In genomic region chr5:124605516-124605915, GRCh38 we compare ENCODE assay signal across 11 cellular contexts.
A peak's percentile ranks its signal among the peaks of the same experiment; 100 is the strongest.
DNase-seq lines count a peak whose midpoint lies in the region; ATAC-seq and TF ChIP-seq lines count a peak whose summit lies in the region.
"Had no signal": no experiment of that assay in that cellular context is flagged by ENCODE, and none has a peak within 500 bp of the region (broad histone marks: within the 10 kb centered on the region; RNA-seq: fewer than 3 reads in every experiment).

No MANE protein-coding gene starts in this region.

- CTCF ChIA-PET in activated CD4-positive, alpha-beta memory T cell treated with anti-CD3 and anti-CD28 coated beads, Interleukin-2, amount 10 ng/mL, durations not matched to agents 7 days and 5 days (lab: Charles Lee), result no interaction called here

- H3K4me1 ChIP-seq in esophagus muscularis mucosa, result peaks cover 4 to 18% (median 15%) of the 10 kb centered on the region in 4 donors
- H3K4me1 ChIP-seq in mesenchymal stem cell (ENCODE audit: control insufficient read depth, insufficient read depth, low read depth, low read length), result peaks cover 1% of the 10 kb centered on the region
- H3K4me1 ChIP-seq in thyroid gland, result peaks cover 32 to 33% of the 10 kb centered on the region in 2 donors

- H3K4me3 Mint-ChIP-seq in activated CD4-positive, alpha-beta memory T cell treated with anti-CD3 and anti-CD28 coated beads, Interleukin-2, amount 10 ng/mL, durations not matched to agents 7 days and 5 days, result no peak overlapping the region
- H3K4me3 Mint-ChIP-seq: activated naive CD8-positive, alpha-beta T cell treated with anti-CD3 and anti-CD28 coated beads, Interleukin-2, amount 10 ng/mL, durations not matched to agents 7 days and 5 days; naive B cell had no signal

- H3K27me3 Mint-ChIP-seq in activated CD4-positive, alpha-beta memory T cell treated with anti-CD3 and anti-CD28 coated beads, Interleukin-2, amount 10 ng/mL, durations not matched to agents 7 days and 5 days, result no peaks in the 10 kb centered on the region

- H3K9me3 ChIP-seq in esophagus muscularis mucosa (no peaks in the 10 kb centered on the region), mesenchymal stem cell (ENCODE audit: control insufficient read depth, low read length) (no peaks in the 10 kb centered on the region), thyroid gland (no peaks in the 10 kb centered on the region)
- H3K9me3 ChIP-seq: SK-N-SH had no signal

- H3K4me2 ChIP-seq in mesenchymal stem cell (ENCODE audit: low read length, poor library complexity, severe bottlenecking), result no peak overlapping the region
- H3K4me2 ChIP-seq: SK-N-SH had no signal

- H2BK5ac ChIP-seq in mesenchymal stem cell (ENCODE audit: low read depth, low read length, poor library complexity, severe bottlenecking), result no peak overlapping the region

- H3K27ac ChIP-seq in angular gyrus (ENCODE audit: low read depth, low read length) (peak overlapping the region; percentile 80), esophagus muscularis mucosa (replicated peaks in 1 of 4) (peak overlapping the region in 3 of 4 donors; percentile 5 to 37 (median 23)), mesenchymal stem cell (ENCODE audit: low read length, poor library complexity, severe bottlenecking) (peak overlapping the region; percentile 62), thyroid gland (peak overlapping the region in 1 of 3 donors; percentile 40)

- H3K27me3 ChIP-seq in esophagus muscularis mucosa, result no peaks in the 10 kb centered on the region
- no peaks in the 10 kb centered on the region for H3K27me3 ChIP-seq in mesenchymal stem cell (ENCODE audit: control insufficient read depth in 1 of 2, insufficient read depth in 1 of 2, low read length in 2 of 2)
- no peaks in the 10 kb centered on the region for H3K27me3 ChIP-seq in thyroid gland

- peak overlapping the region; percentile 37 for H3K9ac ChIP-seq in mesenchymal stem cell (ENCODE audit: low read length)
- H3K9ac ChIP-seq: SK-N-SH had no signal

- no peaks in the 10 kb centered on the region for H3K4me1 Mint-ChIP-seq in activated CD4-positive, alpha-beta memory T cell treated with anti-CD3 and anti-CD28 coated beads, Interleukin-2, amount 10 ng/mL, durations not matched to agents 7 days and 5 days
- H3K4me1 Mint-ChIP-seq: activated naive CD8-positive, alpha-beta T cell treated with anti-CD3 and anti-CD28 coated beads, Interleukin-2, amount 10 ng/mL, durations not matched to agents 7 days and 5 days had no signal

- TF ChIP-seq CTCF in esophagus muscularis mucosa (IDR thresholded peaks at IDR 0.05), result no peak
- TF ChIP-seq CTCF in thyroid gland (IDR thresholded peaks at IDR 0.05), result no peak

- H4K8ac ChIP-seq in mesenchymal stem cell (ENCODE audit: low read length), result no peak overlapping the region

- H4K91ac ChIP-seq in mesenchymal stem cell (ENCODE audit: low read length), result no peak overlapping the region

- H2AK5ac ChIP-seq in mesenchymal stem cell (ENCODE audit: low read length, severe bottlenecking), result no peak overlapping the region

- H3K23ac ChIP-seq in mesenchymal stem cell (ENCODE audit: low read length in 2 of 2), result no peak overlapping the region

- H2AFZ ChIP-seq in mesenchymal stem cell (ENCODE audit: low read depth, low read length), result no peak overlapping the region

- DNase-seq in esophagus muscularis mucosa (ENCODE audit: extremely low spot score) (no peak), mesenchymal stem cell (peak; percentile 54), thyroid gland (peak; percentile 16 to 21)
- no peak for DNase-seq in activated CD4-positive, alpha-beta memory T cell treated with anti-CD3 and anti-CD28 coated beads, Interleukin-2, amount 10 ng/mL, durations not matched to agents 7 days and 5 days
- DNase-seq in activated CD4-positive, alpha-beta T cell treated with anti-CD3 and anti-CD28 coated beads for 48 hours, result no peak
- DNase-seq: activated naive CD8-positive, alpha-beta T cell treated with anti-CD3 and anti-CD28 coated beads, Interleukin-2, amount 10 ng/mL, durations not matched to agents 7 days and 5 days; KBM-7; naive B cell; SK-N-SH had no signal

- TF ChIP-seq EP300 in esophagus muscularis mucosa (IDR thresholded peaks at IDR 0.05), result no peak

- H3K4ac ChIP-seq in mesenchymal stem cell (ENCODE audit: low read depth in 1 of 2, low read length in 2 of 2), result no peak overlapping the region

- WGBS in esophagus muscularis mucosa, result 33% methylated on average over 4 of the region's 4 CpGs
- 36% methylated on average over 4 of the region's 4 CpGs for WGBS in mesenchymal stem cell
- WGBS in thyroid gland, 2 donors, result 52 to 65% methylated on average over 4 of the region's 4 CpGs

- H3K14ac ChIP-seq in mesenchymal stem cell (ENCODE audit: low read length in 2 of 2), result no peak overlapping the region

- peaks cover 2% of the 10 kb centered on the region for H3K9me3 Mint-ChIP-seq in activated CD4-positive, alpha-beta memory T cell treated with anti-CD3 and anti-CD28 coated beads, Interleukin-2, amount 10 ng/mL, durations not matched to agents 7 days and 5 days

- H3K36me3 ChIP-seq in esophagus muscularis mucosa (no peaks in the 10 kb centered on the region), mesenchymal stem cell (ENCODE audit: control insufficient read depth in 1 of 2, insufficient read depth in 2 of 2, low read depth in 1 of 2, low read length in 2 of 2) (no peaks in the 10 kb centered on the region), thyroid gland (no peaks in the 10 kb centered on the region)

- no peak overlapping the region for H3K27ac Mint-ChIP-seq in activated CD4-positive, alpha-beta memory T cell treated with anti-CD3 and anti-CD28 coated beads, Interleukin-2, amount 10 ng/mL, durations not matched to agents 7 days and 5 days
- H3K27ac Mint-ChIP-seq: activated naive CD8-positive, alpha-beta T cell treated with anti-CD3 and anti-CD28 coated beads, Interleukin-2, amount 10 ng/mL, durations not matched to agents 7 days and 5 days; naive B cell had no signal

- no peak overlapping the region for H2BK15ac ChIP-seq in mesenchymal stem cell (ENCODE audit: low read depth, poor library complexity, severe bottlenecking)

- POLR2A ChIA-PET in activated CD4-positive, alpha-beta memory T cell treated with anti-CD3 and anti-CD28 coated beads, Interleukin-2, amount 10 ng/mL, durations not matched to agents 7 days and 5 days (lab: Charles Lee), result no interaction called here

- intact Hi-C loops in esophagus muscularis mucosa (cut with DNase I), result no loop called here
- intact Hi-C loops in thyroid gland (cut with DNase I), result no loop called here

- peak overlapping the region in 1 of 2 experiments; percentile 24 for H2BK12ac ChIP-seq in mesenchymal stem cell (ENCODE audit: low read length in 2 of 2)

- TF ChIP-seq POLR2A in esophagus muscularis mucosa (IDR thresholded peaks at IDR 0.05; ENCODE audit: low read depth) (no peak), thyroid gland (IDR thresholded peaks at IDR 0.05) (no peak)

- no peak overlapping the region for H2BK120ac ChIP-seq in mesenchymal stem cell (ENCODE audit: low read depth, low read length)

- no peaks in the 10 kb centered on the region for H3K79me1 ChIP-seq in mesenchymal stem cell (replicated peaks; ENCODE audit: low read length, poor library complexity, severe bottlenecking)

- no peak for ATAC-seq in GM19328 (IDR thresholded peaks at IDR 0.05; ENCODE audit: unreplicated experiment)

- peak overlapping the region; percentile 16 to 75 for H3K18ac ChIP-seq in mesenchymal stem cell (ENCODE audit: low read depth in 1 of 2, low read length in 2 of 2)

- no peaks in the 10 kb centered on the region for H3K36me3 Mint-ChIP-seq in activated CD4-positive, alpha-beta memory T cell treated with anti-CD3 and anti-CD28 coated beads, Interleukin-2, amount 10 ng/mL, durations not matched to agents 7 days and 5 days (ENCODE audit: low read depth)
- H3K36me3 Mint-ChIP-seq: activated naive CD8-positive, alpha-beta T cell treated with anti-CD3 and anti-CD28 coated beads, Interleukin-2, amount 10 ng/mL, durations not matched to agents 7 days and 5 days; naive B cell had no signal

- H3K4me3 ChIP-seq in esophagus muscularis mucosa (no peak overlapping the region), mesenchymal stem cell (ENCODE audit: insufficient read depth in 1 of 2, low read depth in 1 of 2, low read length in 2 of 2) (no peak overlapping the region), thyroid gland (replicated peaks in 1 of 3) (no peak overlapping the region)

Comparison
In these comparisons a context has a peak if more than half of its experiments do, and no peak if none do; other contexts are left out.
1. DNase-seq: peak in mesenchymal stem cell (single experiment) and thyroid gland (2 of 2); none in esophagus muscularis mucosa (single experiment), activated CD4-positive, alpha-beta memory T cell treated with anti-CD3 and anti-CD28 coated beads, Interleukin-2, amount 10 ng/mL, durations not matched to agents 7 days and 5 days (single experiment) and activated CD4-positive, alpha-beta T cell treated with anti-CD3 and anti-CD28 coated beads for 48 hours (single experiment).